1 cellular context compared by ENCODE assay signal in the genomic region with DNA sequence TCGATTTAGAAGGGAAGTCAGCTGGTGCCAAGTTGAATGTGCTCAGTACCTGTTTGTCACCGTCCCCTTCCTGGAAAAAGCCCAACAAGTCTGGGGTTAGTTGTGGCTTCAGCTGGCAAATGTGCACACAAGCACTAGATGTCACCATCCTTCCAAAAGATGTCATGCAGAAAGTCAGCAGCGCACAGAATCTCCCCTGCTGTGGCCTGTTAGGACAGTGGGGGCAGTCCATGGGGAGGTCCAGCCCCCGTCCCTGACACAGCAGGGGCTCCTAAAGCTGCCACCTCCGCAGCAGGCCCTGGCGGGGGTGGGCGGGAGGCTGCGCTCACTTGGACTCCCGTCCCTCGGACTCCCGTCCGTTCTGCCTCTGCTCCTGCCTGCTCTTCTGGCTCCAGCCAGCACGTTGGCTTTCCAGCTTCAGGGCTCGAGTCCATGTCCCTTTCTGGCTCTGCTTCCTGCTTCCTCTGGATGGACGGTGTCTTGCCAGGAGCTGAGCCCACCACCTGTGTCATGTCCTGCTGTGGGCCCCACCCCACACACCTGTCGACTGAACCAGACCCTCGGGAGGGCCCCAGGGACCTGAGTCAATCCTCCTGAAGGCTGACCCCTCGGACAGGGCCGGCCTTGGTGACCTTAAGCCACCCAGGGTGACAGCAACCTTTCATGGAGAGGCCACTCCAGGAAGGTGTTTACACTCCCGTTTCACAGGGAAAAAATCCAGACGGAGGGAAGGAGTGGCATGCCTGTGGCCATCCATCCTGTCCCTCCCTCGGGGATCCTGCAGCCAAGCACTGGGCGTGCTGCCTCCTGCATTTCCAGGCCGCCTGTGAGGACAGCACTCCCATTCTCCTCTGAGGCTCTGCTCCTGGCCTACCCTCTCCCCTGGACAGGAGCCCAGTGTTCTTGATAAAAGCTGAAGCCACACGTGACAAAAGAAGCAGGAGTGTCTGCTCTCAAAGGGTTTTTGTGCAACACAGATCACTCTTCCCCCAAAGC.
A peak's percentile ranks its signal among the peaks of the same experiment; 100 is the strongest.
TF ChIP-seq lines count a peak whose summit lies in the region.

No MANE protein-coding gene starts in this region.

TF ChIP-seq in HepG2, 621 proteins besides CTCF, POLR2A, EP300 and RAD21 (continued from another document and continues in another):
- TF ChIP-seq, protein P1, sequence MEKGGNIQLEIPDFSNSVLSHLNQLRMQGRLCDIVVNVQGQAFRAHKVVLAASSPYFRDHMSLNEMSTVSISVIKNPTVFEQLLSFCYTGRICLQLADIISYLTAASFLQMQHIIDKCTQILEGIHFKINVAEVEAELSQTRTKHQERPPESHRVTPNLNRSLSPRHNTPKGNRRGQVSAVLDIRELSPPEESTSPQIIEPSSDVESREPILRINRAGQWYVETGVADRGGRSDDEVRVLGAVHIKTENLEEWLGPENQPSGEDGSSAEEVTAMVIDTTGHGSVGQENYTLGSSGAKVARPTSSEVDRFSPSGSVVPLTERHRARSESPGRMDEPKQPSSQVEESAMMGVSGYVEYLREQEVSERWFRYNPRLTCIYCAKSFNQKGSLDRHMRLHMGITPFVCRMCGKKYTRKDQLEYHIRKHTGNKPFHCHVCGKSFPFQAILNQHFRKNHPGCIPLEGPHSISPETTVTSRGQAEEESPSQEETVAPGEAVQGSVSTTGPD (CRISPR knock-in tag; IDR thresholded peaks at IDR 0.05): no peak
- TF ChIP-seq CBX1 (IDR thresholded peaks at IDR 0.05; ENCODE audit: low read depth): no peak
- peak; percentile 74; the same call in 1 of the 2 replicates for TF ChIP-seq NR2F2 (IDR thresholded peaks at IDR 0.05; ENCODE audit: borderline replicate concordance, low read depth)
- TF ChIP-seq ZNF207 (IDR thresholded peaks at IDR 0.05; ENCODE audit: borderline replicate concordance): no peak
- TF ChIP-seq, protein P2, sequence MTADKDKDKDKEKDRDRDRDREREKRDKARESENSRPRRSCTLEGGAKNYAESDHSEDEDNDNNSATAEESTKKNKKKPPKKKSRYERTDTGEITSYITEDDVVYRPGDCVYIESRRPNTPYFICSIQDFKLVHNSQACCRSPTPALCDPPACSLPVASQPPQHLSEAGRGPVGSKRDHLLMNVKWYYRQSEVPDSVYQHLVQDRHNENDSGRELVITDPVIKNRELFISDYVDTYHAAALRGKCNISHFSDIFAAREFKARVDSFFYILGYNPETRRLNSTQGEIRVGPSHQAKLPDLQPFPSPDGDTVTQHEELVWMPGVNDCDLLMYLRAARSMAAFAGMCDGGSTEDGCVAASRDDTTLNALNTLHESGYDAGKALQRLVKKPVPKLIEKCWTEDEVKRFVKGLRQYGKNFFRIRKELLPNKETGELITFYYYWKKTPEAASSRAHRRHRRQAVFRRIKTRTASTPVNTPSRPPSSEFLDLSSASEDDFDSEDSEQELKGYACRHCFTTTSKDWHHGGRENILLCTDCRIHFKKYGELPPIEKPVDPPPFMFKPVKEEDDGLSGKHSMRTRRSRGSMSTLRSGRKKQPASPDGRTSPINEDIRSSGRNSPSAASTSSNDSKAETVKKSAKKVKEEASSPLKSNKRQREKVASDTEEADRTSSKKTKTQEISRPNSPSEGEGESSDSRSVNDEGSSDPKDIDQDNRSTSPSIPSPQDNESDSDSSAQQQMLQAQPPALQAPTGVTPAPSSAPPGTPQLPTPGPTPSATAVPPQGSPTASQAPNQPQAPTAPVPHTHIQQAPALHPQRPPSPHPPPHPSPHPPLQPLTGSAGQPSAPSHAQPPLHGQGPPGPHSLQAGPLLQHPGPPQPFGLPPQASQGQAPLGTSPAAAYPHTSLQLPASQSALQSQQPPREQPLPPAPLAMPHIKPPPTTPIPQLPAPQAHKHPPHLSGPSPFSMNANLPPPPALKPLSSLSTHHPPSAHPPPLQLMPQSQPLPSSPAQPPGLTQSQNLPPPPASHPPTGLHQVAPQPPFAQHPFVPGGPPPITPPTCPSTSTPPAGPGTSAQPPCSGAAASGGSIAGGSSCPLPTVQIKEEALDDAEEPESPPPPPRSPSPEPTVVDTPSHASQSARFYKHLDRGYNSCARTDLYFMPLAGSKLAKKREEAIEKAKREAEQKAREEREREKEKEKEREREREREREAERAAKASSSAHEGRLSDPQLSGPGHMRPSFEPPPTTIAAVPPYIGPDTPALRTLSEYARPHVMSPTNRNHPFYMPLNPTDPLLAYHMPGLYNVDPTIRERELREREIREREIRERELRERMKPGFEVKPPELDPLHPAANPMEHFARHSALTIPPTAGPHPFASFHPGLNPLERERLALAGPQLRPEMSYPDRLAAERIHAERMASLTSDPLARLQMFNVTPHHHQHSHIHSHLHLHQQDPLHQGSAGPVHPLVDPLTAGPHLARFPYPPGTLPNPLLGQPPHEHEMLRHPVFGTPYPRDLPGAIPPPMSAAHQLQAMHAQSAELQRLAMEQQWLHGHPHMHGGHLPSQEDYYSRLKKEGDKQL (CRISPR knock-in tag; IDR thresholded peaks at IDR 0.05; ENCODE audit: low read depth): no peak
- no peak for TF ChIP-seq EED (CRISPR knock-in tag; IDR thresholded peaks at IDR 0.05)
- TF ChIP-seq NFKB2 (CRISPR knock-in tag; IDR thresholded peaks at IDR 0.05; ENCODE audit: borderline replicate concordance): peak; percentile 67; the same call in 1 of the 2 replicates
- TF ChIP-seq, protein P3, sequence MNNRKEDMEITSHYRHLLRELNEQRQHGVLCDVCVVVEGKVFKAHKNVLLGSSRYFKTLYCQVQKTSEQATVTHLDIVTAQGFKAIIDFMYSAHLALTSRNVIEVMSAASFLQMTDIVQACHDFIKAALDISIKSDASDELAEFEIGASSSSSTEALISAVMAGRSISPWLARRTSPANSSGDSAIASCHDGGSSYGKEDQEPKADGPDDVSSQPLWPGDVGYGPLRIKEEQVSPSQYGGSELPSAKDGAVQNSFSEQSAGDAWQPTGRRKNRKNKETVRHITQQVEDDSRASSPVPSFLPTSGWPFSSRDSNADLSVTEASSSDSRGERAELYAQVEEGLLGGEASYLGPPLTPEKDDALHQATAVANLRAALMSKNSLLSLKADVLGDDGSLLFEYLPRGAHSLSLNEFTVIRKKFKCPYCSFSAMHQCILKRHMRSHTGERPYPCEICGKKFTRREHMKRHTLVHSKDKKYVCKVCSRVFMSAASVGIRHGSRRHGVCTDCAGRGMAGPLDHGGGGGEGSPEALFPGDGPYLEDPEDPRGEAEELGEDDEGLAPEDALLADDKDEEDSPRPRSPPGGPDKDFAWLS (CRISPR knock-in tag; IDR thresholded peaks at IDR 0.05; ENCODE audit: borderline replicate concordance): no peak
- TF ChIP-seq KDM5B (CRISPR knock-in tag; IDR thresholded peaks at IDR 0.05; ENCODE audit: borderline replicate concordance): peak; percentile 62; the same call in 1 of the 2 replicates
- TF ChIP-seq PPARG (CRISPR knock-in tag; conservative IDR thresholded peaks at IDR 0.05): no peak
- TF ChIP-seq, protein P4, sequence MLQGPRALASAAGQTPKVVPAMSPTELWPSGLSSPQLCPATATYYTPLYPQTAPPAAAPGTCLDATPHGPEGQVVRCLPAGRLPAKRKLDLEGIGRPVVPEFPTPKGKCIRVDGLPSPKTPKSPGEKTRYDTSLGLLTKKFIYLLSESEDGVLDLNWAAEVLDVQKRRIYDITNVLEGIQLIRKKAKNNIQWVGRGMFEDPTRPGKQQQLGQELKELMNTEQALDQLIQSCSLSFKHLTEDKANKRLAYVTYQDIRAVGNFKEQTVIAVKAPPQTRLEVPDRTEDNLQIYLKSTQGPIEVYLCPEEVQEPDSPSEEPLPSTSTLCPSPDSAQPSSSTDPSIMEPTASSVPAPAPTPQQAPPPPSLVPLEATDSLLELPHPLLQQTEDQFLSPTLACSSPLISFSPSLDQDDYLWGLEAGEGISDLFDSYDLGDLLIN (CRISPR knock-in tag; IDR thresholded peaks at IDR 0.05; ENCODE audit: borderline replicate concordance): 0 out of 2 replicates have a peak, but pooled peaks have one; percentile 68
- TF ChIP-seq PAX8 (CRISPR knock-in tag; IDR thresholded peaks at IDR 0.05; ENCODE audit: borderline replicate concordance): no peak
- TF ChIP-seq ZNF737 (CRISPR knock-in tag; IDR thresholded peaks at IDR 0.05; ENCODE audit: borderline replicate concordance): no peak
- TF ChIP-seq STAT5B (CRISPR knock-in tag; IDR thresholded peaks at IDR 0.05): no peak
- TF ChIP-seq, protein P5, sequence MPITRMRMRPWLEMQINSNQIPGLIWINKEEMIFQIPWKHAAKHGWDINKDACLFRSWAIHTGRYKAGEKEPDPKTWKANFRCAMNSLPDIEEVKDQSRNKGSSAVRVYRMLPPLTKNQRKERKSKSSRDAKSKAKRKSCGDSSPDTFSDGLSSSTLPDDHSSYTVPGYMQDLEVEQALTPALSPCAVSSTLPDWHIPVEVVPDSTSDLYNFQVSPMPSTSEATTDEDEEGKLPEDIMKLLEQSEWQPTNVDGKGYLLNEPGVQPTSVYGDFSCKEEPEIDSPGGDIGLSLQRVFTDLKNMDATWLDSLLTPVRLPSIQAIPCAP (CRISPR knock-in tag; IDR thresholded peaks at IDR 0.05; ENCODE audit: low read depth): no peak
- no peak for TF ChIP-seq JUN (CRISPR knock-in tag; IDR thresholded peaks at IDR 0.05)
- TF ChIP-seq, protein P6, sequence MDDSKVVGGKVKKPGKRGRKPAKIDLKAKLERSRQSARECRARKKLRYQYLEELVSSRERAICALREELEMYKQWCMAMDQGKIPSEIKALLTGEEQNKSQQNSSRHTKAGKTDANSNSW (CRISPR knock-in tag; IDR thresholded peaks at IDR 0.05; ENCODE audit: borderline replicate concordance): 0 out of 2 replicates have a peak, but pooled peaks have one; percentile 59
- no peak for TF ChIP-seq REL (CRISPR knock-in tag; conservative IDR thresholded peaks at IDR 0.05)
- no peak for TF ChIP-seq SNAPC2 (CRISPR knock-in tag; IDR thresholded peaks at IDR 0.05)
- peak; percentile 39 for TF ChIP-seq TARDBP (CRISPR knock-in tag; IDR thresholded peaks at IDR 0.05)
- no peak for TF ChIP-seq HHEX (CRISPR knock-in tag; IDR thresholded peaks at IDR 0.05)
- TF ChIP-seq HCFC1 (IDR thresholded peaks at IDR 0.05; ENCODE audit: low read depth, low read length): no peak
- no peak for TF ChIP-seq FOXA1 (IDR thresholded peaks at IDR 0.05)
- TF ChIP-seq FOXA1 (CRISPR knock-in tag; IDR thresholded peaks at IDR 0.05): peak; percentile 77
- TF ChIP-seq, protein P7, sequence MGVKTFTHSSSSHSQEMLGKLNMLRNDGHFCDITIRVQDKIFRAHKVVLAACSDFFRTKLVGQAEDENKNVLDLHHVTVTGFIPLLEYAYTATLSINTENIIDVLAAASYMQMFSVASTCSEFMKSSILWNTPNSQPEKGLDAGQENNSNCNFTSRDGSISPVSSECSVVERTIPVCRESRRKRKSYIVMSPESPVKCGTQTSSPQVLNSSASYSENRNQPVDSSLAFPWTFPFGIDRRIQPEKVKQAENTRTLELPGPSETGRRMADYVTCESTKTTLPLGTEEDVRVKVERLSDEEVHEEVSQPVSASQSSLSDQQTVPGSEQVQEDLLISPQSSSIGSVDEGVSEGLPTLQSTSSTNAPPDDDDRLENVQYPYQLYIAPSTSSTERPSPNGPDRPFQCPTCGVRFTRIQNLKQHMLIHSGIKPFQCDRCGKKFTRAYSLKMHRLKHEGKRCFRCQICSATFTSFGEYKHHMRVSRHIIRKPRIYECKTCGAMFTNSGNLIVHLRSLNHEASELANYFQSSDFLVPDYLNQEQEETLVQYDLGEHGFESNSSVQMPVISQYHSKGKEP (CRISPR knock-in tag; IDR thresholded peaks at IDR 0.05): no peak
- TF ChIP-seq, protein P8, sequence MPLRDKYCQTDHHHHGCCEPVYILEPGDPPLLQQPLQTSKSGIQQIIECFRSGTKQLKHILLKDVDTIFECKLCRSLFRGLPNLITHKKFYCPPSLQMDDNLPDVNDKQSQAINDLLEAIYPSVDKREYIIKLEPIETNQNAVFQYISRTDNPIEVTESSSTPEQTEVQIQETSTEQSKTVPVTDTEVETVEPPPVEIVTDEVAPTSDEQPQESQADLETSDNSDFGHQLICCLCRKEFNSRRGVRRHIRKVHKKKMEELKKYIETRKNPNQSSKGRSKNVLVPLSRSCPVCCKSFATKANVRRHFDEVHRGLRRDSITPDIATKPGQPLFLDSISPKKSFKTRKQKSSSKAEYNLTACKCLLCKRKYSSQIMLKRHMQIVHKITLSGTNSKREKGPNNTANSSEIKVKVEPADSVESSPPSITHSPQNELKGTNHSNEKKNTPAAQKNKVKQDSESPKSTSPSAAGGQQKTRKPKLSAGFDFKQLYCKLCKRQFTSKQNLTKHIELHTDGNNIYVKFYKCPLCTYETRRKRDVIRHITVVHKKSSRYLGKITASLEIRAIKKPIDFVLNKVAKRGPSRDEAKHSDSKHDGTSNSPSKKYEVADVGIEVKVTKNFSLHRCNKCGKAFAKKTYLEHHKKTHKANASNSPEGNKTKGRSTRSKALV (CRISPR knock-in tag; IDR thresholded peaks at IDR 0.05): 0 out of 2 replicates have a peak, but pooled peaks have one; percentile 41
- TF ChIP-seq BCL6 (CRISPR knock-in tag; IDR thresholded peaks at IDR 0.05): peak; percentile 93
- no peak for TF ChIP-seq ZNF878 (CRISPR knock-in tag; IDR thresholded peaks at IDR 0.05)
- no peak for TF ChIP-seq GLI4 (CRISPR knock-in tag; IDR thresholded peaks at IDR 0.05; ENCODE audit: borderline replicate concordance)
- no peak for TF ChIP-seq GZF1 (CRISPR knock-in tag; IDR thresholded peaks at IDR 0.05)
- TF ChIP-seq FOXA3 (CRISPR knock-in tag; IDR thresholded peaks at IDR 0.05): peak; percentile 68
- TF ChIP-seq, protein P9, sequence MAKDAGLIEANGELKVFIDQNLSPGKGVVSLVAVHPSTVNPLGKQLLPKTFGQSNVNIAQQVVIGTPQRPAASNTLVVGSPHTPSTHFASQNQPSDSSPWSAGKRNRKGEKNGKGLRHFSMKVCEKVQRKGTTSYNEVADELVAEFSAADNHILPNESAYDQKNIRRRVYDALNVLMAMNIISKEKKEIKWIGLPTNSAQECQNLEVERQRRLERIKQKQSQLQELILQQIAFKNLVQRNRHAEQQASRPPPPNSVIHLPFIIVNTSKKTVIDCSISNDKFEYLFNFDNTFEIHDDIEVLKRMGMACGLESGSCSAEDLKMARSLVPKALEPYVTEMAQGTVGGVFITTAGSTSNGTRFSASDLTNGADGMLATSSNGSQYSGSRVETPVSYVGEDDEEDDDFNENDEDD (CRISPR knock-in tag; IDR thresholded peaks at IDR 0.05; ENCODE audit: borderline replicate concordance): no peak
- no peak for TF ChIP-seq ZNF468 (CRISPR knock-in tag; IDR thresholded peaks at IDR 0.05)
- TF ChIP-seq ZNF713 (CRISPR knock-in tag; IDR thresholded peaks at IDR 0.05): no peak
- TF ChIP-seq REXO4 (CRISPR knock-in tag; IDR thresholded peaks at IDR 0.05; ENCODE audit: borderline replicate concordance): no peak
- peak; percentile 87 for TF ChIP-seq STAG1 (CRISPR knock-in tag; IDR thresholded peaks at IDR 0.05)
- TF ChIP-seq GTF3A (CRISPR knock-in tag; conservative IDR thresholded peaks at IDR 0.05): no peak
- TF ChIP-seq ZNF589 (CRISPR knock-in tag; conservative IDR thresholded peaks at IDR 0.05): no peak
- TF ChIP-seq ONECUT2 (CRISPR knock-in tag; IDR thresholded peaks at IDR 0.05): no peak
- TF ChIP-seq ZNF274 (CRISPR knock-in tag; IDR thresholded peaks at IDR 0.05): peak; percentile 44; the same call in 1 of the 2 replicates
